ENCODE assay signal across 8 cellular contexts in genomic region chrX:19566359-19567141, GRCh38. TPM values are rescaled to one million over a fixed set of nuclear protein-coding genes. Genes with fewer than 3 reads are reported as not detected.
DNase-seq lines count a peak whose midpoint lies in the region; ATAC-seq lines count a peak whose summit lies in the region.

No MANE protein-coding gene starts in this region.

- POLR2A ChIA-PET in activated CD4-positive, alpha-beta T cell treated with anti-CD3 and anti-CD28 coated beads for 36 hours (lab: Charles Lee): interaction anchor here (0.5 to 1.0 kb wide), 2 partner anchors 179 to 549 kb away, joined by 3 read pairs; no protein-coding TSS in a partner anchor
- POLR2A ChIA-PET in T-cell (lab: Charles Lee): no interaction called here

- H3K27me3 Mint-ChIP-seq in activated CD4-positive, alpha-beta T cell treated with anti-CD3 and anti-CD28 coated beads for 36 hours: no peaks in the 10 kb centered on the region
- no peaks in the 10 kb centered on the region for H3K27me3 Mint-ChIP-seq in T-cell

- peaks cover 69% of the 10 kb centered on the region for H3K4me1 Mint-ChIP-seq in activated CD4-positive, alpha-beta T cell treated with anti-CD3 and anti-CD28 coated beads for 36 hours
- H3K4me1 Mint-ChIP-seq in T-cell: peaks cover 6 to 41% (median 24%) of the 10 kb centered on the region in 3 donors

- peak overlapping the region; percentile 96 for H3K27ac Mint-ChIP-seq in activated CD4-positive, alpha-beta T cell treated with anti-CD3 and anti-CD28 coated beads for 36 hours
- H3K27ac Mint-ChIP-seq in T-cell: peak overlapping the region; percentile 82 to 86

- H3K4me3 Mint-ChIP-seq in activated CD4-positive, alpha-beta T cell treated with anti-CD3 and anti-CD28 coated beads for 36 hours: peak overlapping the region; percentile 51
- no peak overlapping the region for H3K4me3 Mint-ChIP-seq in T-cell

- peak; percentile 55 for DNase-seq in activated CD4-positive, alpha-beta T cell treated with anti-CD3 and anti-CD28 coated beads for 36 hours
- no peak for DNase-seq in activated CD4-positive, alpha-beta T cell treated with anti-CD3 and anti-CD28 coated beads for 1 hour
- DNase-seq in T-cell (peak in 11 of 34 experiments; percentile 0 to 9 (median 2)), left ventricle myocardium superior (no peak), NCI-H1105 treated with DMSO at 0.1 percent for 48 hours (lab: John Stamatoyannopoulos, UW) (no peak)

- no peaks in the 10 kb centered on the region for H3K9me3 Mint-ChIP-seq in activated CD4-positive, alpha-beta T cell treated with anti-CD3 and anti-CD28 coated beads for 36 hours (ENCODE audit: low read depth)
- H3K9me3 Mint-ChIP-seq in T-cell: no peaks in the 10 kb centered on the region

- intact Hi-C loops in activated CD4-positive, alpha-beta T cell treated with anti-CD3 and anti-CD28 coated beads for 36 hours (cut with DNase I, micrococcal nuclease): loop anchor here in 1 of 2 experiments (5.0 kb wide), 2 partner anchors 61 to 116 kb away; no protein-coding TSS in a partner anchor
- intact Hi-C loops in left ventricle myocardium superior (cut with micrococcal nuclease): no loop called here

- H3K36me3 Mint-ChIP-seq in activated CD4-positive, alpha-beta T cell treated with anti-CD3 and anti-CD28 coated beads for 36 hours (ENCODE audit: low read depth): peaks cover 30% of the 10 kb centered on the region
- H3K36me3 Mint-ChIP-seq in T-cell: peaks cover 32% of the 10 kb centered on the region

- ATAC-seq in activated CD4-positive, alpha-beta T cell treated with anti-CD3 and anti-CD28 coated beads for 36 hours: peak; percentile 84
- ATAC-seq in HG03095 (IDR thresholded peaks at IDR 0.05; ENCODE audit: unreplicated experiment) (peak; percentile 54), T-cell (replicated peaks in 1 of 4) (peak; percentile 52 to 71 (median 58)), left ventricle myocardium superior (peak; percentile 8), GM21390 (IDR thresholded peaks at IDR 0.05; ENCODE audit: unreplicated experiment) (no peak), HG03432 (IDR thresholded peaks at IDR 0.05; ENCODE audit: unreplicated experiment) (no peak)

- CTCF ChIA-PET in activated CD4-positive, alpha-beta T cell treated with anti-CD3 and anti-CD28 coated beads for 36 hours (lab: Charles Lee): interaction anchor here (0.6 to 1.3 kb wide), 4 partner anchors 11 to 230 kb away, joined by 3 to 4 read pairs (median 4); no protein-coding TSS in a partner anchor
- CTCF ChIA-PET in T-cell (lab: Charles Lee): no interaction called here

RNA-seq across cellular contexts. Expression of gene MAP3K15, which starts 51.2 kb away (rescaled TPM):
- total RNA-seq in activated CD4-positive, alpha-beta T cell treated with anti-CD3 and anti-CD28 coated beads for 36 hours: 1 to 10 TPM; 1.0 to 1.2 TPM
- total RNA-seq in T-cell (under 1 TPM in 2 of 5 donors, not detected in 3; 0.09 to 0.23 TPM), left ventricle myocardium superior (not detected)

Comparison
In these comparisons a context has a peak if more than half of its experiments do, and no peak if none do; other contexts are left out.
1. ATAC-seq: peak in activated CD4-positive, alpha-beta T cell treated with anti-CD3 and anti-CD28 coated beads for 36 hours (single experiment), HG03095 (single experiment), T-cell (4 of 4) and left ventricle myocardium superior (single experiment); none in GM21390 (single experiment) and HG03432 (single experiment).